Comparison of ENCODE assay signal across 8 cellular contexts in genomic region chr4:101345596-101346311, GRCh38. TPM values are rescaled to one million over a fixed set of nuclear protein-coding genes. Genes with fewer than 3 reads are reported as not detected.
DNase-seq lines count a peak whose midpoint lies in the region; ATAC-seq and TF ChIP-seq lines count a peak whose summit lies in the region.

No MANE protein-coding gene starts in this region.

- intact Hi-C loops in CD8-positive, alpha-beta T cell (cut with DNase I, micrococcal nuclease) = loop anchor here (1.0 to 10.0 kb wide), 23 partner anchors 17 to 1849 kb away; partner anchors contain the start of genes H2AZ1 (in 2 of the 2), BDH2 (in 1 of the 2), CENPE (in 1 of the 2) and NFKB1 (in 1 of the 2)
- intact Hi-C loops in PC-9 (cut with micrococcal nuclease; ENCODE audit: unreplicated experiment) = loop anchor here (2.0 to 10.0 kb wide), 7 partner anchors 47 to 925 kb away; no protein-coding TSS in a partner anchor

- peak overlapping the region; percentile 64; the same call in 1 of the 2 replicates for H2AFZ ChIP-seq in PC-9

- peak overlapping the region; percentile 99 for H3K4me3 ChIP-seq in CD8-positive, alpha-beta T cell (ENCODE audit: low read depth, low read length)
- H3K4me3 ChIP-seq in HEK293 (ENCODE audit: low read depth, low read length) (peak overlapping the region; percentile 79), PC-9 (peak overlapping the region; percentile 92), foreskin fibroblast (ENCODE audit: low read depth in 1 of 2, low read length in 2 of 2) (peak overlapping the region; percentile 86 to 89), subcutaneous abdominal adipose tissue (ENCODE audit: low read depth in 1 of 5, low read length in 5 of 5) (peak overlapping the region; percentile 80 to 98 (median 93))

- TF ChIP-seq CTCF in CD8-positive, alpha-beta T cell (IDR thresholded peaks at IDR 0.05) = no peak
- TF ChIP-seq CTCF in HEK293 (tag by site-specific recombination; IDR thresholded peaks at IDR 0.05) = no peak
- TF ChIP-seq CTCF in PC-9 (conservative IDR thresholded peaks at IDR 0.05) = no peak
- no peak for TF ChIP-seq CTCF in foreskin fibroblast (IDR thresholded peaks at IDR 0.05; ENCODE audit: low read depth, low read length)
- no peak for TF ChIP-seq CTCF in neural crest cell (conservative IDR thresholded peaks at IDR 0.05)

- H3K9me3 Mint-ChIP-seq in CD8-positive, alpha-beta T cell = no peaks in the 10 kb centered on the region
- H3K9me3 Mint-ChIP-seq in neural crest cell = no peaks in the 10 kb centered on the region

- ATAC-seq in CD8-positive, alpha-beta T cell = peak; percentile 3
- ATAC-seq in GM19467 (IDR thresholded peaks at IDR 0.05; ENCODE audit: unreplicated experiment) = no peak

- peaks cover 2% of the 10 kb centered on the region for H3K27me3 ChIP-seq in CD8-positive, alpha-beta T cell (ENCODE audit: insufficient read depth, low read length)
- no peaks in the 10 kb centered on the region for H3K27me3 ChIP-seq in PC-9 (ENCODE audit: insufficient read depth, low read depth)
- no peaks in the 10 kb centered on the region for H3K27me3 ChIP-seq in subcutaneous abdominal adipose tissue (ENCODE audit: control insufficient read depth in 5 of 5, insufficient read depth in 4 of 5, low read length in 5 of 5)

- CTCF ChIA-PET in CD8-positive, alpha-beta T cell (lab: Charles Lee) = interaction anchor here (0.9 to 1.3 kb wide), 3 partner anchors 17 to 385 kb away, joined by 3 to 5 read pairs (median 4); no protein-coding TSS in a partner anchor
- CTCF ChIA-PET in HEK293 (lab: Yijun Ruan, JAX) (no interaction called here), PC-9 (lab: Charles Lee) (interaction anchor here (0.7 kb wide), 1 partner anchor 107 kb away, joined by 5 read pairs; no protein-coding TSS in a partner anchor)

- H3K4me2 ChIP-seq in PC-9 = peak overlapping the region; percentile 86

- H3K9me2 ChIP-seq in PC-9 (ENCODE audit: insufficient read depth) = no peaks in the 10 kb centered on the region

- peaks cover 44% of the 10 kb centered on the region for H3K4me1 Mint-ChIP-seq in CD8-positive, alpha-beta T cell (ENCODE audit: low read depth)
- peaks cover 18% of the 10 kb centered on the region for H3K4me1 Mint-ChIP-seq in neural crest cell

- H3K79me2 ChIP-seq in PC-9 (ENCODE audit: low read depth) = peaks cover 51% of the 10 kb centered on the region

- H3K27ac Mint-ChIP-seq in CD8-positive, alpha-beta T cell = peak overlapping the region; percentile 93
- H3K27ac Mint-ChIP-seq in neural crest cell (ENCODE audit: unreplicated experiment) = peak overlapping the region; percentile 46

- peak; percentile 23 to 71 (median 54) for DNase-seq in CD8-positive, alpha-beta T cell
- DNase-seq in PC-9 (peak in 1 of 2 experiments; percentile 20), foreskin fibroblast (peak; percentile 38 to 78), neural crest cell (ENCODE audit: low read depth, low spot score) (peak; percentile 13)
- peak; percentile 86 for DNase-seq in activated effector memory CD4-positive, alpha-beta T cell treated with anti-CD3 and anti-CD28 coated beads, Interleukin-2, amount 50 U/mL, for 16 hours

- peak overlapping the region; percentile 27 for H3K27ac ChIP-seq in CD8-positive, alpha-beta T cell (ENCODE audit: low read depth, low read length)
- H3K27ac ChIP-seq in HEK293 (ENCODE audit: extremely low read depth, low read depth, low read length) = peak overlapping the region; percentile 39; the same call in 1 of the 2 replicates
- no peak overlapping the region for H3K27ac ChIP-seq in PC-9
- H3K27ac ChIP-seq in subcutaneous abdominal adipose tissue (ENCODE audit: low read depth, low read length) = peak overlapping the region; percentile 74

- H3K4me3 Mint-ChIP-seq in CD8-positive, alpha-beta T cell = peak overlapping the region; percentile 98
- peak overlapping the region; percentile 98 for H3K4me3 Mint-ChIP-seq in neural crest cell

- H3K27me3 Mint-ChIP-seq in CD8-positive, alpha-beta T cell (ENCODE audit: low read depth) = peaks cover 10% of the 10 kb centered on the region
- H3K27me3 Mint-ChIP-seq in neural crest cell (ENCODE audit: low read depth) = peaks cover 23% of the 10 kb centered on the region

- no TSS peak for BruUV-seq in PC-9 (replicated peaks; lab: Mats Ljungman, UMichigan)

- H3K9ac ChIP-seq in subcutaneous abdominal adipose tissue (ENCODE audit: low read length in 5 of 5) = peak overlapping the region; percentile 13 to 79 (median 71)

- peaks cover 5% of the 10 kb centered on the region; the same call in 1 of the 2 replicates for H3F3A ChIP-seq in PC-9 (ENCODE audit: insufficient read depth, low read depth)

- POLR2A ChIA-PET in CD8-positive, alpha-beta T cell (lab: Charles Lee) = interaction anchor here (3.6 kb wide), 1 partner anchor 18 kb away, joined by 26 read pairs; no protein-coding TSS in a partner anchor
- POLR2A ChIA-PET in HEK293 (lab: Yijun Ruan, JAX) = interaction anchor here (0.6 kb wide), 1 partner anchor 348 kb away, joined by 3 read pairs; no protein-coding TSS in a partner anchor
- POLR2A ChIA-PET in PC-9 (lab: Charles Lee; ENCODE audit: unreplicated experiment) = no interaction called here

- H4K20me1 ChIP-seq in PC-9 (ENCODE audit: insufficient read depth) = no peaks in the 10 kb centered on the region

- no peaks in the 10 kb centered on the region for H3K9me3 ChIP-seq in CD8-positive, alpha-beta T cell (ENCODE audit: low read length)
- no peaks in the 10 kb centered on the region for H3K9me3 ChIP-seq in HEK293 (ENCODE audit: control insufficient read depth, insufficient read depth, low read depth, low read length)
- no peaks in the 10 kb centered on the region for H3K9me3 ChIP-seq in PC-9 (ENCODE audit: insufficient read depth, low read depth)
- H3K9me3 ChIP-seq in subcutaneous abdominal adipose tissue (ENCODE audit: control insufficient read depth in 5 of 5, low read length in 5 of 5) = no peaks in the 10 kb centered on the region

- H3K36me3 Mint-ChIP-seq in CD8-positive, alpha-beta T cell = peaks cover 13% of the 10 kb centered on the region
- H3K36me3 Mint-ChIP-seq in neural crest cell (ENCODE audit: low read depth) = no peaks in the 10 kb centered on the region

- no peaks in the 10 kb centered on the region for H3K36me3 ChIP-seq in CD8-positive, alpha-beta T cell (ENCODE audit: insufficient read depth, low read length)
- H3K36me3 ChIP-seq in HEK293 (ENCODE audit: control insufficient read depth in 2 of 2, insufficient read depth in 1 of 2, low read length in 2 of 2) (no peaks in the 10 kb centered on the region), PC-9 (ENCODE audit: low read depth) (no peaks in the 10 kb centered on the region), subcutaneous abdominal adipose tissue (ENCODE audit: control insufficient read depth in 5 of 5, insufficient read depth in 5 of 5, low read length in 5 of 5) (no peaks in the 10 kb centered on the region)

- peaks cover 10% of the 10 kb centered on the region for H3K4me1 ChIP-seq in CD8-positive, alpha-beta T cell (ENCODE audit: insufficient read depth, low read length)
- H3K4me1 ChIP-seq in HEK293 (ENCODE audit: control insufficient read depth, insufficient read depth, low read length) (no peaks in the 10 kb centered on the region), PC-9 (replicated peaks; ENCODE audit: insufficient read depth) (peaks cover 30% of the 10 kb centered on the region), subcutaneous abdominal adipose tissue (ENCODE audit: control insufficient read depth in 5 of 5, insufficient read depth in 5 of 5, low read length in 5 of 5) (peaks cover 0 to 42% (median 29%) of the 10 kb centered on the region in 5 donors)

TF ChIP-seq in HEK293, 187 proteins besides CTCF, POLR2A, EP300 and RAD21 (continues in another document):
- TF ChIP-seq ZNF426 (tag by site-specific recombination; IDR thresholded peaks at IDR 0.05) (no peak), ZNF488 (tag by site-specific recombination; IDR thresholded peaks at IDR 0.05) (no peak), ZNF239 (tag by site-specific recombination; IDR thresholded peaks at IDR 0.05) (no peak), ZNF548 (tag by site-specific recombination; IDR thresholded peaks at IDR 0.05) (no peak), KLF10 (tag by site-specific recombination; IDR thresholded peaks at IDR 0.05) (no peak), ZNF645 (tag by site-specific recombination; IDR thresholded peaks at IDR 0.05) (no peak), ZNF623 (tag by site-specific recombination; IDR thresholded peaks at IDR 0.05) (no peak), ZNF366 (tag by site-specific recombination; conservative IDR thresholded peaks at IDR 0.05) (0 out of 2 replicates have a peak, but pooled peaks have one; percentile 45), ZNF335 (tag by site-specific recombination; conservative IDR thresholded peaks at IDR 0.05) (no peak), TRIM28 (IDR thresholded peaks at IDR 0.05; ENCODE audit: borderline replicate concordance, low read length) (peak; percentile 91), ZNF610 (tag by site-specific recombination; IDR thresholded peaks at IDR 0.05; ENCODE audit: borderline replicate concordance) (0 out of 2 replicates have a peak, but pooled peaks have one; percentile 20), ZIC2 (tag by site-specific recombination; IDR thresholded peaks at IDR 0.05) (peak; percentile 16; the same call in 1 of the 2 replicates), ZNF114 (tag by site-specific recombination; IDR thresholded peaks at IDR 0.05) (no peak), GLIS1 (tag by site-specific recombination; IDR thresholded peaks at IDR 0.05) (peak; percentile 43), ZFHX2 (tag by site-specific recombination; conservative IDR thresholded peaks at IDR 0.05) (peak; percentile 82), ZNF2 (tag by site-specific recombination; IDR thresholded peaks at IDR 0.05) (no peak; the same call in 1 of the 2 replicates), ZBTB17 (tag by site-specific recombination; IDR thresholded peaks at IDR 0.05) (peak; percentile 89)

RNA-seq across cellular contexts. Expression of gene PPP3CA, which starts 1.6 kb away (rescaled TPM):
- total RNA-seq in CD8-positive, alpha-beta T cell = 10 to 100 TPM; 11.8 to 15.9 TPM
- 40.2 and 43.1 TPM in 2 replicates for total RNA-seq in PC-9 (2021)
- total RNA-seq in neural crest cell = 12.2 and 13.6 TPM in 2 replicates
